In genomic region chr2:20822535-20823490, GRCh38 we compare ENCODE assay signal across 1 cellular context.
TF ChIP-seq lines count a peak whose summit lies in the region.

TSS of gene LDAH (minus strand) at chr2:20823101. CDS start at chr2:20801463, 21,638 bp downstream.

TF ChIP-seq in K562, 482 proteins besides CTCF, POLR2A, EP300 and RAD21 (continued from another document and continues in another):
- TF ChIP-seq ZMIZ1 (IDR thresholded peaks at IDR 0.05; ENCODE audit: low read depth in 2 of 2, low read length in 2 of 2) (no peak), ZNF717 (CRISPR knock-in tag; IDR thresholded peaks at IDR 0.05) (no peak), GATA2 (CRISPR knock-in tag; IDR thresholded peaks at IDR 0.05) (no peak), ZFX (CRISPR knock-in tag; IDR thresholded peaks at IDR 0.05) (peak; percentile 93), ELF2 (CRISPR knock-in tag; IDR thresholded peaks at IDR 0.05) (peak; percentile 94), XRCC3 (IDR thresholded peaks at IDR 0.05) (no peak), MYC (IDR thresholded peaks at IDR 0.05; ENCODE audit: low read depth, low read length) (peak; percentile 88), MYC (CRISPR knock-in tag; IDR thresholded peaks at IDR 0.05; ENCODE audit: borderline replicate concordance, low read depth) (no peak; the same call in 1 of the 2 replicates), ZNF609 (CRISPR knock-in tag; IDR thresholded peaks at IDR 0.05; ENCODE audit: borderline replicate concordance) (no peak), GATAD2A (IDR thresholded peaks at IDR 0.05) (0 out of 2 replicates have a peak, but pooled peaks have one; percentile 68), POLR2AphosphoS5 (IDR thresholded peaks at IDR 0.05; ENCODE audit: control insufficient read depth, insufficient read depth, low read depth, low read length) (peak; percentile 90), TRIM24 (IDR thresholded peaks at IDR 0.05) (peak; percentile 18 to 39; a peak in 2 of 4 replicates), POLR2H (tag; IDR thresholded peaks at IDR 0.05; ENCODE audit: low read depth) (peak; percentile 42), PRDM10 (IDR thresholded peaks at IDR 0.05; ENCODE audit: partially characterized antibody) (peak; percentile 7), ZNF77 (CRISPR knock-in tag; IDR thresholded peaks at IDR 0.05) (no peak), HMBOX1 (IDR thresholded peaks at IDR 0.05) (no peak), HBP1 (CRISPR knock-in tag; IDR thresholded peaks at IDR 0.05) (0 out of 2 replicates have a peak, but pooled peaks have one; percentile 9), ETV1 (tag; conservative IDR thresholded peaks at IDR 0.05; ENCODE audit: low read depth) (peak; percentile 99), E2F6 (IDR thresholded peaks at IDR 0.05; ENCODE audit: borderline replicate concordance in 1 of 2, extremely low read depth in 1 of 2, insufficient read depth in 1 of 2, insufficient read length in 1 of 2, low read depth in 1 of 2, low read length in 1 of 2, poor library complexity in 1 of 2, severe bottlenecking in 1 of 2) (peak in 1 of 2 experiments; percentile 67), MEIS2 (IDR thresholded peaks at IDR 0.05; ENCODE audit: partially characterized antibody) (peak; percentile 17), BRF2 (IDR thresholded peaks at IDR 0.05; ENCODE audit: borderline replicate concordance, insufficient read depth, insufficient read length) (no peak), ZKSCAN1 (IDR thresholded peaks at IDR 0.05; ENCODE audit: low read depth, low read length) (peak; percentile 58; the same call in 1 of the 2 replicates), ZC3H8 (IDR thresholded peaks at IDR 0.05) (no peak), PKNOX1 (IDR thresholded peaks at IDR 0.05) (peak; percentile 29; the same call in 1 of the 2 replicates), ZNF655 (CRISPR knock-in tag; IDR thresholded peaks at IDR 0.05) (no peak), L3MBTL2 (IDR thresholded peaks at IDR 0.05) (peak; percentile 86), USF1 (CRISPR knock-in tag; IDR thresholded peaks at IDR 0.05) (peak; percentile 84), KDM4B (IDR thresholded peaks at IDR 0.05; ENCODE audit: borderline replicate concordance in 2 of 2, low read depth in 1 of 2) (peak in 1 of 2 experiments; percentile 94; a peak in 2 of 4 replicates), BCOR (IDR thresholded peaks at IDR 0.05) (peak; percentile 34; the same call in 1 of the 2 replicates), BRD4 (IDR thresholded peaks at IDR 0.05) (peak; percentile 92), FOSL1 (tag; conservative IDR thresholded peaks at IDR 0.05) (0 out of 2 replicates have a peak, but pooled peaks have one; percentile 12), CBFB (CRISPR knock-in tag; IDR thresholded peaks at IDR 0.05) (0 out of 2 replicates have a peak, but pooled peaks have one; percentile 16), PTTG1 (tag; IDR thresholded peaks at IDR 0.05; ENCODE audit: low read depth) (no peak), ETV6 (IDR thresholded peaks at IDR 0.05; ENCODE audit: borderline replicate concordance in 1 of 2, low read depth in 2 of 2, low read length in 1 of 2) (no peak), ETV6 (CRISPR knock-in tag; IDR thresholded peaks at IDR 0.05; ENCODE audit: borderline replicate concordance) (peak; percentile 81; the same call in 1 of the 2 replicates), MYBL2 (IDR thresholded peaks at IDR 0.05; ENCODE audit: low read depth) (no peak), MYBL2 (CRISPR knock-in tag; IDR thresholded peaks at IDR 0.05; ENCODE audit: borderline replicate concordance) (no peak), EP400 (IDR thresholded peaks at IDR 0.05) (peak; percentile 92), ETS2 (tag; IDR thresholded peaks at IDR 0.05; ENCODE audit: borderline replicate concordance, poor library complexity, severe bottlenecking) (no peak), SIN3B (IDR thresholded peaks at IDR 0.05; ENCODE audit: low read depth) (peak; percentile 90), TAF9B (IDR thresholded peaks at IDR 0.05; ENCODE audit: partially characterized antibody) (peak; percentile 74), NFATC3 (IDR thresholded peaks at IDR 0.05) (no peak)
